Comparison of ENCODE assay signal across 8 cellular contexts in genomic region chr17:81241648-81242420, GRCh38. TPM values are rescaled to one million over a fixed set of nuclear protein-coding genes. Genes with fewer than 3 reads are reported as not detected.
DNase-seq lines count a peak whose midpoint lies in the region; ATAC-seq and TF ChIP-seq lines count a peak whose summit lies in the region.

No MANE protein-coding gene starts in this region.

- H3K4me1 ChIP-seq in BLaER1 = peaks cover 63% of the 10 kb centered on the region

- H3K36me3 Mint-ChIP-seq in activated naive CD4-positive, alpha-beta T cell treated with anti-CD3 and anti-CD28 coated beads, Interleukin-2, amount 50 U/mL, for 24 hours = no peaks in the 10 kb centered on the region

- peak overlapping the region; percentile 47 for H3K4me3 Mint-ChIP-seq in activated naive CD4-positive, alpha-beta T cell treated with anti-CD3 and anti-CD28 coated beads, Interleukin-2, amount 50 U/mL, for 24 hours

- H3K9me3 ChIP-seq in BLaER1 = no peaks in the 10 kb centered on the region

- TF ChIP-seq CTCF in RWPE1 (conservative IDR thresholded peaks at IDR 0.05; ENCODE audit: low read depth) = peak; percentile 81

- H3K4me2 ChIP-seq in BLaER1 = peak overlapping the region; percentile 88

- H4K20me1 ChIP-seq in BLaER1 = peaks cover 83% of the 10 kb centered on the region

- H3K9ac ChIP-seq in BLaER1 = no peak overlapping the region

- H3K27ac ChIP-seq in BLaER1 = no peak overlapping the region
- H3K27ac ChIP-seq in RWPE1 = peak overlapping the region; percentile 92

- H3K27me3 ChIP-seq in BLaER1 = no peaks in the 10 kb centered on the region

- ATAC-seq in GM19463 (IDR thresholded peaks at IDR 0.05; ENCODE audit: unreplicated experiment) = no peak

- POLR2A ChIA-PET in RWPE1 (lab: Yijun Ruan, JAX; ENCODE audit: low non-redundant PET) = no interaction called here

- H3K4me3 ChIP-seq in BLaER1 = no peak overlapping the region

- no peaks in the 10 kb centered on the region for H3K9me3 Mint-ChIP-seq in activated naive CD4-positive, alpha-beta T cell treated with anti-CD3 and anti-CD28 coated beads, Interleukin-2, amount 50 U/mL, for 24 hours

- H3K4me1 Mint-ChIP-seq in activated naive CD4-positive, alpha-beta T cell treated with anti-CD3 and anti-CD28 coated beads, Interleukin-2, amount 50 U/mL, for 24 hours = peaks cover 38% of the 10 kb centered on the region

- peak; percentile 63 for DNase-seq in GM19240 (ENCODE audit: insufficient read length, low spot score)
- no peak for DNase-seq in RWPE1 (ENCODE audit: low spot score)
- peak; percentile 80 for DNase-seq in hepatic stellate cell (ENCODE audit: low spot score)
- DNase-seq in stimulated activated CD4-positive, alpha-beta T cell treated with anti-CD3 and anti-CD28 coated beads, Interleukin-2, amount 100 ng/mL, for 4 hours (ENCODE audit: low read depth) = peak; percentile 41
- DNase-seq in SK-N-DZ (ENCODE audit: low spot score) = no peak

- no peak overlapping the region for H3K27ac Mint-ChIP-seq in activated naive CD4-positive, alpha-beta T cell treated with anti-CD3 and anti-CD28 coated beads, Interleukin-2, amount 50 U/mL, for 24 hours

- peaks cover 41% of the 10 kb centered on the region for H3K36me3 ChIP-seq in BLaER1

- no peaks in the 10 kb centered on the region for H3K27me3 Mint-ChIP-seq in activated naive CD4-positive, alpha-beta T cell treated with anti-CD3 and anti-CD28 coated beads, Interleukin-2, amount 50 U/mL, for 24 hours

- CTCF ChIA-PET in RWPE1 (lab: Yijun Ruan, JAX) = no interaction called here

RNA-seq across cellular contexts. Expression of gene NDUFAF8, which starts 2.7 kb away (rescaled TPM):
- 58.7 and 69.4 TPM in 2 replicates for polyA plus RNA-seq in SK-N-DZ (2014; cell fraction: cytosol; rRNA removed)
- polyA plus RNA-seq in SK-N-DZ (2014; cell fraction: nucleus; rRNA removed) = 92.5 and 97.0 TPM in 2 replicates

RNA-seq across cellular contexts. Expression of gene TEPSIN, which starts 3.0 kb away (rescaled TPM):
- 26.7 and 42.5 TPM in 2 replicates for polyA plus RNA-seq in SK-N-DZ (2014; cell fraction: cytosol; rRNA removed)
- polyA plus RNA-seq in SK-N-DZ (2014; cell fraction: nucleus; rRNA removed) = 321 and 355 TPM in 2 replicates

RNA-seq across cellular contexts. Expression of gene CEP131, which starts 19.1 kb away (rescaled TPM):
- polyA plus RNA-seq in SK-N-DZ (2014; cell fraction: cytosol; rRNA removed) = 21.0 and 35.3 TPM in 2 replicates
- polyA plus RNA-seq in SK-N-DZ (2014; cell fraction: nucleus; rRNA removed) = 115 and 119 TPM in 2 replicates

RNA-seq across cellular contexts. Expression of gene SLC38A10, which starts 53.3 kb away (rescaled TPM):
- 37.0 and 51.8 TPM in 2 replicates for polyA plus RNA-seq in SK-N-DZ (2014; cell fraction: cytosol; rRNA removed)
- 68.3 and 105 TPM in 2 replicates for polyA plus RNA-seq in SK-N-DZ (2014; cell fraction: nucleus; rRNA removed)

Comparison
In these comparisons a context has a peak if more than half of its experiments do, and no peak if none do; other contexts are left out.
1. DNase-seq: peak in GM19240 (single experiment), hepatic stellate cell (single experiment) and stimulated activated CD4-positive, alpha-beta T cell treated with anti-CD3 and anti-CD28 coated beads, Interleukin-2, amount 100 ng/mL, for 4 hours (single experiment); none in RWPE1 (single experiment) and SK-N-DZ (single experiment).